In genomic region chr11:126137146-126137545, GRCh38 we compare ENCODE assay signal across 20 cellular contexts.
A peak's percentile ranks its signal among the peaks of the same experiment; 100 is the strongest.
DNase-seq lines count a peak whose midpoint lies in the region; ATAC-seq and TF ChIP-seq lines count a peak whose summit lies in the region.
"Had no signal": no experiment of that assay in that cellular context is flagged by ENCODE, and none has a peak within 500 bp of the region (broad histone marks: within the 10 kb centered on the region; RNA-seq: fewer than 3 reads in every experiment).

No MANE protein-coding gene starts in this region.

- H3K27me3 ChIP-seq in esophagus muscularis mucosa (no peaks in the 10 kb centered on the region), stomach (peaks cover 0 to 21% (median 8%) of the 10 kb centered on the region in 3 donors)
- H3K27me3 ChIP-seq in effector memory CD4-positive, alpha-beta T cell (replicated peaks; ENCODE audit: control insufficient read depth, insufficient read depth, low read length, poor library complexity, severe bottlenecking), result peaks cover 3% of the 10 kb centered on the region

- no peaks in the 10 kb centered on the region for H3K36me3 ChIP-seq in esophagus muscularis mucosa
- no peaks in the 10 kb centered on the region for H3K36me3 ChIP-seq in mesodermal cell (ENCODE audit: control insufficient read depth, insufficient read depth, low read length)
- H3K36me3 ChIP-seq in stomach, result no peaks in the 10 kb centered on the region
- no peaks in the 10 kb centered on the region for H3K36me3 ChIP-seq in effector memory CD4-positive, alpha-beta T cell (ENCODE audit: control insufficient read depth, insufficient read depth, low read length)

- H3K4me1 ChIP-seq in esophagus muscularis mucosa (peaks cover 54 to 98% (median 88%) of the 10 kb centered on the region in 4 donors), mesodermal cell (ENCODE audit: control insufficient read depth, insufficient read depth, low read length, poor library complexity, severe bottlenecking) (peaks cover 36% of the 10 kb centered on the region), stomach (peaks cover 17 to 72% (median 48%) of the 10 kb centered on the region in 4 donors)
- H3K4me1 ChIP-seq in effector memory CD4-positive, alpha-beta T cell (ENCODE audit: control insufficient read depth, insufficient read depth, low read length, poor library complexity, severe bottlenecking), result no peaks in the 10 kb centered on the region

- TF ChIP-seq EP300 in esophagus muscularis mucosa (IDR thresholded peaks at IDR 0.05) (no peak), stomach (IDR thresholded peaks at IDR 0.05) (no peak)

- no peak for TF ChIP-seq CTCF in esophagus muscularis mucosa (IDR thresholded peaks at IDR 0.05)
- no peak for TF ChIP-seq CTCF in stomach (IDR thresholded peaks at IDR 0.05)

- DNase-seq in ELF-1 (ENCODE audit: low read depth, low spot score) (peak; percentile 79), esophagus muscularis mucosa (ENCODE audit: extremely low spot score) (no peak), stomach (no peak), NCI-H2171 treated with DMSO at 0.1 percent for 48 hours (lab: John Stamatoyannopoulos, UW) (no peak), SIG-M5 treated with dmso at 0.1 percent for 504 hours (lab: John Stamatoyannopoulos, UW; ENCODE audit: unreplicated experiment) (no peak)
- DNase-seq in effector memory CD4-positive, alpha-beta T cell, result no peak
- DNase-seq: activated CD4-positive, alpha-beta T cell treated with anti-CD3 and anti-CD28 coated beads, Interleukin-2, amount 10 ng/mL, durations not matched to agents 7 days and 5 days; activated naive CD4-positive, alpha-beta T cell treated with Interleukin-2 at 50 U/mL for 16 hours; activated T-cell treated with anti-CD3 and anti-CD28 coated beads, Interleukin-2, amount 50 U/mL, for 72 hours; amygdala; midbrain; NCI-H1092; NCI-H2029 treated with DMSO at 0.1 percent for 48 hours; NCI-H446; OCI-M1 had no signal

- ATAC-seq in GM19035 (IDR thresholded peaks at IDR 0.05; ENCODE audit: unreplicated experiment), result no peak
- ATAC-seq: activated T-cell treated with anti-CD3 and anti-CD28 coated beads, Interleukin-2, amount 50 U/mL, for 72 hours; left colon had no signal

- no peak for TF ChIP-seq POLR2A in esophagus muscularis mucosa (IDR thresholded peaks at IDR 0.05; ENCODE audit: low read depth)
- no peak for TF ChIP-seq POLR2A in stomach (IDR thresholded peaks at IDR 0.05)

- intact Hi-C loops in esophagus muscularis mucosa (cut with DNase I), result no loop called here
- intact Hi-C loops in stomach (cut with DNase I; ENCODE audit: low total_unique reads), result loop anchor here (10.0 kb wide), 1 partner anchor 72 kb away; the partner anchor contains the start of gene CDON

- WGBS in esophagus muscularis mucosa, result 35% methylated on average over 2 of the region's 3 CpGs
- WGBS in mesodermal cell (ENCODE audit: insufficient coverage in 2 of 2), 2 experiments, result 80% methylated on average over 2 of the region's 3 CpGs; no CpG with 5 or more reads in 1 of the 2 experiments
- 67 to 83% (median 75%) methylated on average over 2 to 3 of the region's 3 CpGs for WGBS in stomach, 5 donors

- H3K27ac ChIP-seq in esophagus muscularis mucosa (replicated peaks in 1 of 4) (peak overlapping the region; percentile 25 to 84 (median 52)), mesodermal cell (ENCODE audit: low read depth, low read length, severe bottlenecking) (peak overlapping the region; percentile 89), stomach (peak overlapping the region in 3 of 5 donors; percentile 60 to 81 (median 61))
- H3K27ac ChIP-seq in effector memory CD4-positive, alpha-beta T cell (ENCODE audit: insufficient read depth, low read length, poor library complexity, severe bottlenecking), result no peak overlapping the region
- H3K27ac ChIP-seq: C4-2B, VCaP had no signal

- H3K9me3 ChIP-seq in esophagus muscularis mucosa (no peaks in the 10 kb centered on the region), mesodermal cell (ENCODE audit: control insufficient read depth, low read length) (no peaks in the 10 kb centered on the region), stomach (no peaks in the 10 kb centered on the region)
- H3K9me3 ChIP-seq in effector memory CD4-positive, alpha-beta T cell (ENCODE audit: control insufficient read depth, low read length), result no peaks in the 10 kb centered on the region

- H3K4me3 ChIP-seq in esophagus muscularis mucosa (no peak overlapping the region), mesodermal cell (ENCODE audit: extremely low read depth, insufficient read depth, low read length, poor library complexity, severe bottlenecking) (no peak overlapping the region), stomach (no peak overlapping the region)
- H3K4me3 ChIP-seq in effector memory CD4-positive, alpha-beta T cell (ENCODE audit: insufficient read depth, low read depth, low read length, poor library complexity, severe bottlenecking), result no peak overlapping the region
